Comparison of ENCODE assay signal across 1 cellular context in genomic region chr20:62368629-62369507, GRCh38.
TF ChIP-seq lines count a peak whose summit lies in the region.

No MANE protein-coding gene starts in this region.

TF ChIP-seq in HepG2, 621 proteins besides CTCF, POLR2A, EP300 and RAD21 (continued from another document and continues in another):
- TF ChIP-seq, protein P1, sequence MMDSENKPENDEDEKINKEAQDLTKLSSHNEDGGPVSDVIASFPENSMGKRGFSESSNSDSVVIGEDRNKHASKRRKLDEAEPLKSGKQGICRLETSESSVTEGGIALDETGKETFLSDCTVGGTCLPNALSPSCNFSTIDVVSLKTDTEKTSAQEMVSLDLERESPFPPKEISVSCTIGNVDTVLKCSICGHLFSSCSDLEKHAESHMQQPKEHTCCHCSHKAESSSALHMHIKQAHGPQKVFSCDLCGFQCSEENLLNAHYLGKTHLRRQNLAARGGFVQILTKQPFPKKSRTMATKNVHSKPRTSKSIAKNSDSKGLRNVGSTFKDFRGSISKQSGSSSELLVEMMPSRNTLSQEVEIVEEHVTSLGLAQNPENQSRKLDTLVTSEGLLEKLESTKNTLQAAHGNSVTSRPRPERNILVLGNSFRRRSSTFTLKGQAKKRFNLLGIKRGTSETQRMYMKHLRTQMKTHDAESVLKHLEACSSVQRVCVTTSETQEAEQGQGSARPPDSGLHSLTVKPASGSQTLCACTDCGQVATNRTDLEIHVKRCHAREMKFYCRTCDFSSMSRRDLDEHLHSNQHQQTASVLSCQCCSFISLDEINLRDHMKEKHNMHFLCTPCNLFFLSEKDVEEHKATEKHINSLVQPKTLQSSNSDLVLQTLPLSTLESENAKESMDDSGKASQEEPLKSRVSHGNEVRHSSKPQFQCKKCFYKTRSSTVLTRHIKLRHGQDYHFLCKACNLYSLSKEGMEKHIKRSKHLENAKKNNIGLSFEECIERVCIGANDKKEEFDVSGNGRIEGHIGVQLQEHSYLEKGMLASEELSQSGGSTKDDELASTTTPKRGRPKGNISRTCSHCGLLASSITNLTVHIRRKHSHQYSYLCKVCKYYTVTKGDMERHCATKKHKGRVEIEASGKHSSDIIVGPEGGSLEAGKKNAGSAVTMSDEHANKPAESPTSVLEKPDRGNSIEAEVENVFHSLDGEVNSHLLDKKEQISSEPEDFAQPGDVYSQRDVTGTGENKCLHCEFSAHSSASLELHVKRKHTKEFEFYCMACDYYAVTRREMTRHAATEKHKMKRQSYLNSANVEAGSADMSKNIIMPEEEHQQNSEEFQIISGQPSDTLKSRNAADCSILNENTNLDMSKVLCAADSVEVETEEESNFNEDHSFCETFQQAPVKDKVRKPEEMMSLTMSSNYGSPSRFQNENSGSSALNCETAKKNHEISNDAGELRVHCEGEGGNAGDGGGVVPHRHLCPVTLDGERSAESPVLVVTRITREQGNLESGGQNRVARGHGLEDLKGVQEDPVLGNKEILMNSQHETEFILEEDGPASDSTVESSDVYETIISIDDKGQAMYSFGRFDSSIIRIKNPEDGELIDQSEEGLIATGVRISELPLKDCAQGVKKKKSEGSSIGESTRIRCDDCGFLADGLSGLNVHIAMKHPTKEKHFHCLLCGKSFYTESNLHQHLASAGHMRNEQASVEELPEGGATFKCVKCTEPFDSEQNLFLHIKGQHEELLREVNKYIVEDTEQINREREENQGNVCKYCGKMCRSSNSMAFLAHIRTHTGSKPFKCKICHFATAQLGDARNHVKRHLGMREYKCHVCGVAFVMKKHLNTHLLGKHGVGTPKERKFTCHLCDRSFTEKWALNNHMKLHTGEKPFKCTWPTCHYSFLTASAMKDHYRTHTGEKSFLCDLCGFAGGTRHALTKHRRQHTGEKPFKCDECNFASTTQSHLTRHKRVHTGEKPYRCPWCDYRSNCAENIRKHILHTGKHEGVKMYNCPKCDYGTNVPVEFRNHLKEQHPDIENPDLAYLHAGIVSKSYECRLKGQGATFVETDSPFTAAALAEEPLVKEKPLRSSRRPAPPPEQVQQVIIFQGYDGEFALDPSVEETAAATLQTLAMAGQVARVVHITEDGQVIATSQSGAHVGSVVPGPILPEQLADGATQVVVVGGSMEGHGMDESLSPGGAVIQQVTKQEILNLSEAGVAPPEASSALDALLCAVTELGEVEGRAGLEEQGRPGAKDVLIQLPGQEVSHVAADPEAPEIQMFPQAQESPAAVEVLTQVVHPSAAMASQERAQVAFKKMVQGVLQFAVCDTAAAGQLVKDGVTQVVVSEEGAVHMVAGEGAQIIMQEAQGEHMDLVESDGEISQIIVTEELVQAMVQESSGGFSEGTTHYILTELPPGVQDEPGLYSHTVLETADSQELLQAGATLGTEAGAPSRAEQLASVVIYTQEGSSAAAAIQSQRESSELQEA (CRISPR knock-in tag; IDR thresholded peaks at IDR 0.05; ENCODE audit: not compliant biosample characterization), result no peak
- TF ChIP-seq ZFP62 (CRISPR knock-in tag; IDR thresholded peaks at IDR 0.05), result no peak
- TF ChIP-seq ZMYM2 (CRISPR knock-in tag; IDR thresholded peaks at IDR 0.05), result no peak; the same call in 1 of the 2 replicates
- TF ChIP-seq MNT (IDR thresholded peaks at IDR 0.05), result no peak
- TF ChIP-seq, protein P2, sequence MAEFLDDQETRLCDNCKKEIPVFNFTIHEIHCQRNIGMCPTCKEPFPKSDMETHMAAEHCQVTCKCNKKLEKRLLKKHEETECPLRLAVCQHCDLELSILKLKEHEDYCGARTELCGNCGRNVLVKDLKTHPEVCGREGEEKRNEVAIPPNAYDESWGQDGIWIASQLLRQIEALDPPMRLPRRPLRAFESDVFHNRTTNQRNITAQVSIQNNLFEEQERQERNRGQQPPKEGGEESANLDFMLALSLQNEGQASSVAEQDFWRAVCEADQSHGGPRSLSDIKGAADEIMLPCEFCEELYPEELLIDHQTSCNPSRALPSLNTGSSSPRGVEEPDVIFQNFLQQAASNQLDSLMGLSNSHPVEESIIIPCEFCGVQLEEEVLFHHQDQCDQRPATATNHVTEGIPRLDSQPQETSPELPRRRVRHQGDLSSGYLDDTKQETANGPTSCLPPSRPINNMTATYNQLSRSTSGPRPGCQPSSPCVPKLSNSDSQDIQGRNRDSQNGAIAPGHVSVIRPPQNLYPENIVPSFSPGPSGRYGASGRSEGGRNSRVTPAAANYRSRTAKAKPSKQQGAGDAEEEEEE (CRISPR knock-in tag; IDR thresholded peaks at IDR 0.05; ENCODE audit: borderline replicate concordance), result no peak
- no peak for TF ChIP-seq ZNF7 (CRISPR knock-in tag; IDR thresholded peaks at IDR 0.05)
- TF ChIP-seq, protein P3, sequence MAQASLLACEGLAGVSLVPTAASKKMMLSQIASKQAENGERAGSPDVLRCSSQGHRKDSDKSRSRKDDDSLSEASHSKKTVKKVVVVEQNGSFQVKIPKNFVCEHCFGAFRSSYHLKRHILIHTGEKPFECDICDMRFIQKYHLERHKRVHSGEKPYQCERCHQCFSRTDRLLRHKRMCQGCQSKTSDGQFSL (CRISPR knock-in tag; IDR thresholded peaks at IDR 0.05), result peak; percentile 77
- TF ChIP-seq SAP130 (CRISPR knock-in tag; IDR thresholded peaks at IDR 0.05; ENCODE audit: low read depth), result peak; percentile 79
- no peak; the same call in 1 of the 2 replicates for TF ChIP-seq ZNF274 (CRISPR knock-in tag; IDR thresholded peaks at IDR 0.05)
- TF ChIP-seq MAF1 (CRISPR knock-in tag; IDR thresholded peaks at IDR 0.05; ENCODE audit: borderline replicate concordance), result 0 out of 2 replicates have a peak, but pooled peaks have one; percentile 65
- TF ChIP-seq, protein P4, sequence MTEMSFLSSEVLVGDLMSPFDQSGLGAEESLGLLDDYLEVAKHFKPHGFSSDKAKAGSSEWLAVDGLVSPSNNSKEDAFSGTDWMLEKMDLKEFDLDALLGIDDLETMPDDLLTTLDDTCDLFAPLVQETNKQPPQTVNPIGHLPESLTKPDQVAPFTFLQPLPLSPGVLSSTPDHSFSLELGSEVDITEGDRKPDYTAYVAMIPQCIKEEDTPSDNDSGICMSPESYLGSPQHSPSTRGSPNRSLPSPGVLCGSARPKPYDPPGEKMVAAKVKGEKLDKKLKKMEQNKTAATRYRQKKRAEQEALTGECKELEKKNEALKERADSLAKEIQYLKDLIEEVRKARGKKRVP (CRISPR knock-in tag; IDR thresholded peaks at IDR 0.05), result peak in 1 of 2 experiments; percentile 38; a peak in 2 of 4 replicates
- TF ChIP-seq HOXA9 (CRISPR knock-in tag; IDR thresholded peaks at IDR 0.05; ENCODE audit: borderline replicate concordance), result no peak
- peak; percentile 38; the same call in 1 of the 2 replicates for TF ChIP-seq CREM (IDR thresholded peaks at IDR 0.05)
- no peak for TF ChIP-seq CREM (CRISPR knock-in tag; IDR thresholded peaks at IDR 0.05)
- 0 out of 2 replicates have a peak, but pooled peaks have one; percentile 68 for TF ChIP-seq SNAPC2 (CRISPR knock-in tag; IDR thresholded peaks at IDR 0.05)
- no peak for TF ChIP-seq ZNF3 (CRISPR knock-in tag; IDR thresholded peaks at IDR 0.05)
- TF ChIP-seq PCBP1 (IDR thresholded peaks at IDR 0.05; ENCODE audit: borderline replicate concordance, low read depth, low read length), result peak; percentile 94; the same call in 1 of the 2 replicates
- 0 out of 2 replicates have a peak, but pooled peaks have one; percentile 62 for TF ChIP-seq NCOA5 (CRISPR knock-in tag; IDR thresholded peaks at IDR 0.05)
- peak; percentile 67 for TF ChIP-seq GATAD2A (CRISPR knock-in tag; IDR thresholded peaks at IDR 0.05)
- TF ChIP-seq ZNF430 (CRISPR knock-in tag; IDR thresholded peaks at IDR 0.05), result peak; percentile 64
- no peak for TF ChIP-seq ZNF136 (CRISPR knock-in tag; IDR thresholded peaks at IDR 0.05; ENCODE audit: low read depth)
- peak; percentile 23; the same call in 1 of the 2 replicates for TF ChIP-seq CBX5 (CRISPR knock-in tag; IDR thresholded peaks at IDR 0.05; ENCODE audit: borderline replicate concordance)
- peak; percentile 87 for TF ChIP-seq KDM6A (CRISPR knock-in tag; IDR thresholded peaks at IDR 0.05; ENCODE audit: low read depth)
- TF ChIP-seq SKI (IDR thresholded peaks at IDR 0.05; ENCODE audit: partially characterized antibody), result no peak
- TF ChIP-seq, protein P5, sequence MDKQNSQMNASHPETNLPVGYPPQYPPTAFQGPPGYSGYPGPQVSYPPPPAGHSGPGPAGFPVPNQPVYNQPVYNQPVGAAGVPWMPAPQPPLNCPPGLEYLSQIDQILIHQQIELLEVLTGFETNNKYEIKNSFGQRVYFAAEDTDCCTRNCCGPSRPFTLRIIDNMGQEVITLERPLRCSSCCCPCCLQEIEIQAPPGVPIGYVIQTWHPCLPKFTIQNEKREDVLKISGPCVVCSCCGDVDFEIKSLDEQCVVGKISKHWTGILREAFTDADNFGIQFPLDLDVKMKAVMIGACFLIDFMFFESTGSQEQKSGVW (CRISPR knock-in tag; IDR thresholded peaks at IDR 0.05; ENCODE audit: borderline replicate concordance), result no peak
- TF ChIP-seq ZNF468 (CRISPR knock-in tag; IDR thresholded peaks at IDR 0.05), result no peak
- TF ChIP-seq SMARCE1 (IDR thresholded peaks at IDR 0.05; ENCODE audit: borderline replicate concordance), result no peak
- TF ChIP-seq PAF1 (CRISPR knock-in tag; IDR thresholded peaks at IDR 0.05), result no peak
- no peak for TF ChIP-seq HOXD1 (CRISPR knock-in tag; IDR thresholded peaks at IDR 0.05)
- TF ChIP-seq FOSL2 (CRISPR knock-in tag; IDR thresholded peaks at IDR 0.05), result peak; percentile 89
- peak; percentile 48; the same call in 1 of the 2 replicates for TF ChIP-seq MIER3 (CRISPR knock-in tag; IDR thresholded peaks at IDR 0.05; ENCODE audit: borderline replicate concordance)
- no peak; the same call in none of the 2 replicates for TF ChIP-seq NR0B2 (CRISPR knock-in tag; IDR thresholded peaks at IDR 0.05)
- TF ChIP-seq, protein P6, sequence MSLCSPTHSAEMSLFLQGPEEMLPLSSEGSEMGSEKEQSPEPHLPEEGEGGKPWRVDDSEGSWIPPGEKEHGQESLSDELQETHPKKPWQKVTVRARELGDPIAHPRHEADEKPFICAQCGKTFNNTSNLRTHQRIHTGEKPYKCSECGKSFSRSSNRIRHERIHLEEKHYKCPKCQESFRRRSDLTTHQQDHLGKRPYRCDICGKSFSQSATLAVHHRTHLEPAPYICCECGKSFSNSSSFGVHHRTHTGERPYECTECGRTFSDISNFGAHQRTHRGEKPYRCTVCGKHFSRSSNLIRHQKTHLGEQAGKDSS (CRISPR knock-in tag; IDR thresholded peaks at IDR 0.05; ENCODE audit: borderline replicate concordance, low read depth), result peak; percentile 95
- TF ChIP-seq SALL1 (CRISPR knock-in tag; IDR thresholded peaks at IDR 0.05), result peak; percentile 63
- TF ChIP-seq, protein P7, sequence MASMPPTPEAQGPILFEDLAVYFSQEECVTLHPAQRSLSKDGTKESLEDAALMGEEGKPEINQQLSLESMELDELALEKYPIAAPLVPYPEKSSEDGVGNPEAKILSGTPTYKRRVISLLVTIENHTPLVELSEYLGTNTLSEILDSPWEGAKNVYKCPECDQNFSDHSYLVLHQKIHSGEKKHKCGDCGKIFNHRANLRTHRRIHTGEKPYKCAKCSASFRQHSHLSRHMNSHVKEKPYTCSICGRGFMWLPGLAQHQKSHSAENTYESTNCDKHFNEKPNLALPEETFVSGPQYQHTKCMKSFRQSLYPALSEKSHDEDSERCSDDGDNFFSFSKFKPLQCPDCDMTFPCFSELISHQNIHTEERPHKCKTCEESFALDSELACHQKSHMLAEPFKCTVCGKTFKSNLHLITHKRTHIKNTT (CRISPR knock-in tag; IDR thresholded peaks at IDR 0.05), result no peak
- TF ChIP-seq ZNF234 (CRISPR knock-in tag; conservative IDR thresholded peaks at IDR 0.05), result no peak
- TF ChIP-seq IRX3 (CRISPR knock-in tag; IDR thresholded peaks at IDR 0.05; ENCODE audit: borderline replicate concordance, low read depth), result no peak; the same call in 1 of the 2 replicates
- peak; percentile 97 for TF ChIP-seq SP5 (CRISPR knock-in tag; IDR thresholded peaks at IDR 0.05; ENCODE audit: borderline replicate concordance, low read depth)
- peak; percentile 66; the same call in 1 of the 2 replicates for TF ChIP-seq NFKB2 (CRISPR knock-in tag; IDR thresholded peaks at IDR 0.05; ENCODE audit: borderline replicate concordance)
- TF ChIP-seq JARID2 (CRISPR knock-in tag; IDR thresholded peaks at IDR 0.05; ENCODE audit: insufficient replicate concordance), result no peak
- TF ChIP-seq, protein P8, sequence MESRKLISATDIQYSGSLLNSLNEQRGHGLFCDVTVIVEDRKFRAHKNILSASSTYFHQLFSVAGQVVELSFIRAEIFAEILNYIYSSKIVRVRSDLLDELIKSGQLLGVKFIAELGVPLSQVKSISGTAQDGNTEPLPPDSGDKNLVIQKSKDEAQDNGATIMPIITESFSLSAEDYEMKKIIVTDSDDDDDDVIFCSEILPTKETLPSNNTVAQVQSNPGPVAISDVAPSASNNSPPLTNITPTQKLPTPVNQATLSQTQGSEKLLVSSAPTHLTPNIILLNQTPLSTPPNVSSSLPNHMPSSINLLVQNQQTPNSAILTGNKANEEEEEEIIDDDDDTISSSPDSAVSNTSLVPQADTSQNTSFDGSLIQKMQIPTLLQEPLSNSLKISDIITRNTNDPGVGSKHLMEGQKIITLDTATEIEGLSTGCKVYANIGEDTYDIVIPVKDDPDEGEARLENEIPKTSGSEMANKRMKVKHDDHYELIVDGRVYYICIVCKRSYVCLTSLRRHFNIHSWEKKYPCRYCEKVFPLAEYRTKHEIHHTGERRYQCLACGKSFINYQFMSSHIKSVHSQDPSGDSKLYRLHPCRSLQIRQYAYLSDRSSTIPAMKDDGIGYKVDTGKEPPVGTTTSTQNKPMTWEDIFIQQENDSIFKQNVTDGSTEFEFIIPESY (CRISPR knock-in tag; IDR thresholded peaks at IDR 0.05), result no peak
- peak; percentile 84 for TF ChIP-seq MAFG (CRISPR knock-in tag; IDR thresholded peaks at IDR 0.05)
- TF ChIP-seq NFE2 (CRISPR knock-in tag; IDR thresholded peaks at IDR 0.05), result 0 out of 2 replicates have a peak, but pooled peaks have one; percentile 66
- peak; percentile 79; the same call in 1 of the 2 replicates for TF ChIP-seq MED13 (CRISPR knock-in tag; IDR thresholded peaks at IDR 0.05)
- TF ChIP-seq SRSF4 (IDR thresholded peaks at IDR 0.05; ENCODE audit: low read depth, low read length, poor library complexity, severe bottlenecking), result no peak
